Comparison of ENCODE assay signal across 9 cellular contexts in genomic region chr3:123449092-123449985, GRCh38. TPM values are rescaled to one million over a fixed set of nuclear protein-coding genes. Genes with fewer than 3 reads are reported as not detected.
DNase-seq lines count a peak whose midpoint lies in the region; ATAC-seq, FAIRE-seq and TF ChIP-seq lines count a peak whose summit lies in the region.
"Had no signal": no experiment of that assay in that cellular context is flagged by ENCODE, and none has a peak within 500 bp of the region (broad histone marks: within the 10 kb centered on the region; RNA-seq: fewer than 3 reads in every experiment).

No MANE protein-coding gene starts in this region.

- peaks cover 2% of the 10 kb centered on the region for H4K20me1 ChIP-seq in keratinocyte (ENCODE audit: control insufficient read depth, extremely low read depth, insufficient read depth, low read length)

- no peak overlapping the region; the same call in 1 of the 2 replicates for H3K27ac ChIP-seq in HEK293 (ENCODE audit: extremely low read depth, low read depth, low read length)
- H3K27ac ChIP-seq in body of pancreas: peak overlapping the region in 3 of 4 donors; percentile 62 to 80 (median 77)
- no peak overlapping the region for H3K27ac ChIP-seq in keratinocyte (ENCODE audit: control insufficient read depth, insufficient read depth, low read length)
- peak overlapping the region in 1 of 2 donors; percentile 39 for H3K27ac ChIP-seq in small intestine (ENCODE audit: low read depth in 1 of 2, low read length in 1 of 2)

- dilution Hi-C loops in keratinocyte (cut with MboI; ENCODE audit: extremely low pct_ligation_motif_present, low sequenced_read_pairs): no loop called here

- H3K9me3 ChIP-seq in BE2C (no peaks in the 10 kb centered on the region), HEK293 (ENCODE audit: control insufficient read depth, insufficient read depth, low read depth, low read length) (no peaks in the 10 kb centered on the region), body of pancreas (no peaks in the 10 kb centered on the region), keratinocyte (ENCODE audit: control insufficient read depth, low read depth, low read length) (no peaks in the 10 kb centered on the region), small intestine (ENCODE audit: control insufficient read depth, low read depth) (no peaks in the 10 kb centered on the region)

- FAIRE-seq in keratinocyte (lab: Jason Lieb, UNC) (no peak), small intestine (lab: Jason Lieb, UNC) (no peak)
- FAIRE-seq: islet of Langerhans had no signal

- H3K27me3 ChIP-seq in BE2C (peaks cover 20% of the 10 kb centered on the region), body of pancreas (peaks cover 0 to 21% of the 10 kb centered on the region in 2 donors), keratinocyte (ENCODE audit: control insufficient read depth, extremely low read depth, insufficient read depth, low read length) (peaks cover 72% of the 10 kb centered on the region), small intestine (ENCODE audit: control insufficient read depth in 2 of 2, insufficient read depth in 2 of 2, low read length in 2 of 2) (peaks cover 16 to 26% of the 10 kb centered on the region in 2 donors)

- H3K36me3 ChIP-seq in BE2C: no peaks in the 10 kb centered on the region
- no peaks in the 10 kb centered on the region for H3K36me3 ChIP-seq in HEK293 (ENCODE audit: control insufficient read depth in 2 of 2, insufficient read depth in 1 of 2, low read length in 2 of 2)
- H3K36me3 ChIP-seq in body of pancreas (replicated peaks in 1 of 2; ENCODE audit: insufficient read depth in 1 of 2, low read depth in 2 of 2): no peaks in the 10 kb centered on the region
- H3K36me3 ChIP-seq in keratinocyte (ENCODE audit: control insufficient read depth in 2 of 2, extremely low read depth in 1 of 2, insufficient read depth in 2 of 2, low read length in 2 of 2): no peaks in the 10 kb centered on the region
- H3K36me3 ChIP-seq in small intestine (ENCODE audit: control insufficient read depth in 2 of 2, insufficient read depth in 2 of 2, low read length in 2 of 2): no peaks in the 10 kb centered on the region

- no peaks in the 10 kb centered on the region for H3K79me2 ChIP-seq in keratinocyte (ENCODE audit: control insufficient read depth, insufficient read depth, low read length)

- ATAC-seq in body of pancreas (peak; percentile 60), GM18520 (IDR thresholded peaks at IDR 0.05; ENCODE audit: unreplicated experiment) (no peak)

- H3K4me1 ChIP-seq in BE2C: no peaks in the 10 kb centered on the region
- H3K4me1 ChIP-seq in HEK293 (ENCODE audit: control insufficient read depth, insufficient read depth, low read length): no peaks in the 10 kb centered on the region; the same call in 1 of the 2 replicates
- H3K4me1 ChIP-seq in body of pancreas: peaks cover 22% of the 10 kb centered on the region
- H3K4me1 ChIP-seq in keratinocyte (ENCODE audit: control insufficient read depth, extremely low read depth, insufficient read depth, low read length): no peaks in the 10 kb centered on the region
- no peaks in the 10 kb centered on the region for H3K4me1 ChIP-seq in small intestine (ENCODE audit: control insufficient read depth in 2 of 2, insufficient read depth in 1 of 2, low read depth in 1 of 2, low read length in 1 of 2)

- TF ChIP-seq CTCF in BE2C (IDR thresholded peaks at IDR 0.05; ENCODE audit: low read depth, low read length) (no peak), HEK293 (tag by site-specific recombination; IDR thresholded peaks at IDR 0.05) (no peak), body of pancreas (IDR thresholded peaks at IDR 0.05) (no peak), keratinocyte (optimal IDR thresholded peaks at IDR 0.05 in 1 of 3, IDR thresholded peaks at IDR 0.05 in 1 of 3, conservative IDR thresholded peaks at IDR 0.05 in 1 of 3; ENCODE audit: extremely low read depth in 1 of 3, insufficient read depth in 2 of 3, low read length in 3 of 3) (no peak)

- CTCF ChIA-PET in HEK293 (lab: Yijun Ruan, JAX): interaction anchor here (0.6 to 3.1 kb wide), 9 partner anchors 12 to 108 kb away, joined by 3 to 13 read pairs (median 3); no protein-coding TSS in a partner anchor

- no peak overlapping the region for H3K9ac ChIP-seq in keratinocyte (ENCODE audit: control insufficient read depth, extremely low read depth, insufficient read depth, low read length)

- H2AFZ ChIP-seq in keratinocyte (ENCODE audit: control insufficient read depth, low read length): no peak overlapping the region

- intact Hi-C loops in body of pancreas (cut with DNase I): no loop called here

- H3K9me1 ChIP-seq in keratinocyte (ENCODE audit: control insufficient read depth, extremely low read depth, insufficient read depth, low read length): no peaks in the 10 kb centered on the region

- WGBS in body of pancreas, 2 donors: 0 to 1% methylated on average over 4 to 72 of the region's 114 CpGs
- WGBS in small intestine, 3 donors: 1 to 2% (median 1%) methylated on average over 49 to 114 of the region's 114 CpGs

- TF ChIP-seq POLR2A in body of pancreas (IDR thresholded peaks at IDR 0.05): no peak

- DNase-seq in BE2C (peak; percentile 66), body of pancreas (peak; percentile 13 to 41 (median 26)), keratinocyte (ENCODE audit: low read depth, low spot score) (no peak), small intestine (no peak), pons (ENCODE audit: low spot score) (no peak), DMS79 (lab: John Stamatoyannopoulos, UW) (no peak)

- H3K4me2 ChIP-seq in keratinocyte (ENCODE audit: control insufficient read depth, extremely low read depth, insufficient read depth, low read depth, low read length): peak overlapping the region; percentile 71

- H3K4me3 ChIP-seq in BE2C (ENCODE audit: low read depth, low read length) (peak overlapping the region; percentile 68), HEK293 (ENCODE audit: low read depth, low read length) (peak overlapping the region; percentile 35), body of pancreas (peak overlapping the region; percentile 24 to 43), keratinocyte (ENCODE audit: control insufficient read depth in 2 of 3, extremely low read depth in 1 of 3, insufficient read depth in 2 of 3, low read depth in 1 of 3, low read length in 3 of 3) (peak overlapping the region; percentile 29 to 57 (median 38)), small intestine (ENCODE audit: low read depth in 1 of 2, low read length in 2 of 2) (peak overlapping the region; percentile 38 to 57)

- POLR2A ChIA-PET in HEK293 (lab: Yijun Ruan, JAX): no interaction called here

TF ChIP-seq in HEK293, 187 proteins besides CTCF, POLR2A, EP300 and RAD21:
- TF ChIP-seq ZBTB8A (tag by site-specific recombination; IDR thresholded peaks at IDR 0.05) (peak; percentile 13; the same call in 1 of the 2 replicates), TCF7L2 (IDR thresholded peaks at IDR 0.05; ENCODE audit: borderline replicate concordance, low read depth, low read length) (no peak), ZNF561 (tag by site-specific recombination; IDR thresholded peaks at IDR 0.05; ENCODE audit: borderline replicate concordance) (peak; percentile 18; the same call in 1 of the 2 replicates), ZNF692 (tag by site-specific recombination; IDR thresholded peaks at IDR 0.05) (peak; percentile 71), KLF10 (tag by site-specific recombination; IDR thresholded peaks at IDR 0.05) (no peak), ZNF366 (tag by site-specific recombination; conservative IDR thresholded peaks at IDR 0.05) (no peak), SCRT1 (tag by site-specific recombination; IDR thresholded peaks at IDR 0.05; ENCODE audit: borderline replicate concordance) (no peak), SP3 (tag by site-specific recombination; IDR thresholded peaks at IDR 0.05) (peak; percentile 32; the same call in 1 of the 2 replicates), ZBTB20 (tag by site-specific recombination; IDR thresholded peaks at IDR 0.05) (peak; percentile 50; the same call in 1 of the 2 replicates), ZBTB26 (tag by site-specific recombination; optimal IDR thresholded peaks at IDR 0.05) (peak; percentile 54), ZNF341 (tag by site-specific recombination; IDR thresholded peaks at IDR 0.05; ENCODE audit: low read depth) (peak; percentile 38)

RNA-seq across cellular contexts. Expression of gene ADCY5, which starts 0.4 kb away (rescaled TPM):
- 10.2 TPM for polyA plus RNA-seq in BE2C (2012; ENCODE audit: insufficient read depth, insufficient read length, low read depth)
- 10 to 100 TPM; 10.6 to 18.8 TPM for total RNA-seq in body of pancreas
- 0.04 TPM in 1 of 3 replicates, not detected in the others for polyA plus RNA-seq in keratinocyte
- not detected for polyA plus RNA-seq in keratinocyte (2011; ENCODE audit: low read depth)
- not detected in 2 replicates for polyA plus RNA-seq in keratinocyte (2011; cell fraction: cytosol; rRNA removed)
- 0.07 TPM in 1 of 2 replicates, not detected in the other for polyA plus RNA-seq in keratinocyte (2011; cell fraction: nucleus; rRNA removed)
- polyA plus RNA-seq in keratinocyte (2012; ENCODE audit: low replicate concordance): 0.08 and 0.34 TPM in 2 replicates
- 0.03 to 2.5 TPM (median 0.77 TPM) in 3 replicates for polyA minus RNA-seq in keratinocyte
- polyA minus RNA-seq in keratinocyte (2011; cell fraction: cytosol; rRNA and poly(A)+ RNA removed): not detected
- not detected in 2 replicates for polyA minus RNA-seq in keratinocyte (2011; cell fraction: nucleus; rRNA and poly(A)+ RNA removed)
- polyA plus RNA-seq in small intestine: 1 to 10 TPM in 2 of 3 donors, under 1 TPM in 1; 0.67 to 6.9 (median 3.2) TPM

Comparison
In these comparisons a context has a peak if more than half of its experiments do, and no peak if none do; other contexts are left out.
1. DNase-seq: peak in BE2C (single experiment) and body of pancreas (4 of 4); none in keratinocyte (single experiment), small intestine (single experiment), pons (single experiment) and DMS79 (single experiment).
2. H3K27ac ChIP-seq: peak in body of pancreas (3 of 4); none in HEK293 (single experiment) and keratinocyte (single experiment).
3. Peak in every context shown above with its lines, with median percentiles within 50 percentile points of each other: H3K4me3 ChIP-seq.